Comparison of ENCODE assay signal across 10 cellular contexts in the genomic region with DNA sequence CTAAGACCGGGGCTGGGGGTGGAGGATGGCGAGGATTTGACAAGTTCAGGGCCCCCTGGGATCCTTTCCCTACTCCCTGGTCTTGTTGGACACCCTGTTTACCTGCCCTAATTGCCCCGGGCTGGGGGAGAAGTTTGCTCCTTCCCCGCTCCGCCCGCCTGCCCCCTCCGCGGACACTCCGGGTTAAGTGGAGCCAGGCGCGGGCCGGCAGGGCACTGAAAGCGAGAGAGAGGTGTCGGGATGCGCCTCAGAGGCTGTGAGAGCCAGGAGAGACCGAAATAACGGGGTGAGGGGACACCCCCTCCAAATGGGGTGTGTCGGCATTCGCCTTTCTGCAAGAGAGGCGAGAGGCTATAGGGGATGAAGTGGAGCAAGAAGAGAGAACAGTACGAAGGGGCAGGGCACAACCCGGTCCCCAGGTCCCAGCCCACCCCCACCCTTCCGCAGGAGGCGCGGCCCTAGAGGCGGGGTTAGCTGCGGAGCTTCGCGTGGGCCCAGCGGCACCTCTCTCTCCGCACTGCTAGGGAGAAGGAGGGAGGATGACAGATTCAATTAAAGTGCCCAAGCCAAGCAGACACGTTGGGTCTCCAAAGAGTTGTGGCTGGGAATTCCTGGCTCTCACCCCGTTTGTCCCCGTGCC. TPM values are rescaled to one million over a fixed set of nuclear protein-coding genes. Genes with fewer than 3 reads are reported as not detected.
DNase-seq lines count a peak whose midpoint lies in the region; ATAC-seq, FAIRE-seq and TF ChIP-seq lines count a peak whose summit lies in the region.
"Had no signal": no experiment of that assay in that cellular context is flagged by ENCODE, and none has a peak within 500 bp of the region (broad histone marks: within the 10 kb centered on the region; RNA-seq: fewer than 3 reads in every experiment).

No MANE protein-coding gene starts in this region.

- peak overlapping the region; percentile 52 for H3K4me3 ChIP-seq in left ventricle myocardium inferior
- no peak overlapping the region for H3K4me3 ChIP-seq in kidney (ENCODE audit: low read length in 2 of 2)
- peak overlapping the region in 3 of 4 donors; percentile 11 to 32 (median 24) for H3K4me3 ChIP-seq in upper lobe of left lung
- H3K4me3 ChIP-seq in tibial nerve, result peak overlapping the region in 1 of 4 donors; percentile 36

- H3K27ac ChIP-seq in left ventricle myocardium inferior (replicated peaks), result no peak overlapping the region
- H3K27ac ChIP-seq in kidney (ENCODE audit: low read depth in 2 of 2, low read length in 2 of 2), result no peak overlapping the region
- no peak overlapping the region for H3K27ac ChIP-seq in upper lobe of left lung
- no peak overlapping the region for H3K27ac ChIP-seq in tibial nerve

- ATAC-seq in upper lobe of left lung (ENCODE audit: low FRiP score in 2 of 2), result no peak
- no peak for ATAC-seq in GM18861 (IDR thresholded peaks at IDR 0.05; ENCODE audit: unreplicated experiment)

- TF ChIP-seq POLR2A in upper lobe of left lung (IDR thresholded peaks at IDR 0.05) (no peak), tibial nerve (IDR thresholded peaks at IDR 0.05) (no peak)

- peak overlapping the region; percentile 20 for H3K4me3 Mint-ChIP-seq in activated T-cell treated with anti-CD3 and anti-CD28 coated beads, Interleukin-2, amount 50 U/mL, for 24 hours

- no peak overlapping the region for H3K27ac Mint-ChIP-seq in activated T-cell treated with anti-CD3 and anti-CD28 coated beads, Interleukin-2, amount 50 U/mL, for 24 hours

- peaks cover 47% of the 10 kb centered on the region for H3K27me3 Mint-ChIP-seq in activated T-cell treated with anti-CD3 and anti-CD28 coated beads, Interleukin-2, amount 50 U/mL, for 24 hours

- DNase-seq in left ventricle myocardium inferior, result no peak
- DNase-seq in cardiac septum (ENCODE audit: low spot score), result no peak
- DNase-seq in activated T-cell treated with anti-CD3 and anti-CD28 coated beads, Interleukin-2, amount 50 U/mL, for 24 hours, result peak; percentile 54
- peak; percentile 72 for DNase-seq in kidney
- DNase-seq in upper lobe of left lung, result peak in 1 of 2 donors; percentile 74
- no peak for DNase-seq in NCI-H1436 (lab: John Stamatoyannopoulos, UW)
- DNase-seq in tibial nerve (ENCODE audit: low spot score in 2 of 2), result no peak

- H3K36me3 ChIP-seq in left ventricle myocardium inferior (no peaks in the 10 kb centered on the region), kidney (ENCODE audit: control insufficient read depth in 1 of 2, insufficient read depth in 2 of 2, low read length in 2 of 2) (no peaks in the 10 kb centered on the region), upper lobe of left lung (no peaks in the 10 kb centered on the region), tibial nerve (no peaks in the 10 kb centered on the region)

- H3K27me3 ChIP-seq in left ventricle myocardium inferior (ENCODE audit: low read depth), result peaks cover 60% of the 10 kb centered on the region
- H3K27me3 ChIP-seq in upper lobe of left lung, result peaks cover 9 to 60% (median 47%) of the 10 kb centered on the region in 4 donors
- H3K27me3 ChIP-seq in tibial nerve, result peaks cover 0 to 57% of the 10 kb centered on the region in 2 donors

- H3K4me1 ChIP-seq in left ventricle myocardium inferior (peaks cover 83% of the 10 kb centered on the region), kidney (ENCODE audit: control insufficient read depth in 1 of 2, insufficient read depth in 1 of 2, low read depth in 1 of 2, low read length in 2 of 2) (peaks cover 18 to 34% of the 10 kb centered on the region in 2 donors), upper lobe of left lung (peaks cover 64 to 75% (median 66%) of the 10 kb centered on the region in 4 donors), tibial nerve (peaks cover 4 to 79% (median 55%) of the 10 kb centered on the region in 4 donors)

- H3K9me3 ChIP-seq in left ventricle myocardium inferior (replicated peaks), result no peaks in the 10 kb centered on the region
- H3K9me3 ChIP-seq in kidney (ENCODE audit: control insufficient read depth in 1 of 2, low read length in 2 of 2), result no peaks in the 10 kb centered on the region
- H3K9me3 ChIP-seq in upper lobe of left lung, result no peaks in the 10 kb centered on the region
- no peaks in the 10 kb centered on the region for H3K9me3 ChIP-seq in tibial nerve

- no peaks in the 10 kb centered on the region for H3K9me3 Mint-ChIP-seq in activated T-cell treated with anti-CD3 and anti-CD28 coated beads, Interleukin-2, amount 50 U/mL, for 24 hours

- FAIRE-seq in kidney (lab: Jason Lieb, UNC), result no peak
- FAIRE-seq: RCC 7860 had no signal

- H3K36me3 Mint-ChIP-seq in activated T-cell treated with anti-CD3 and anti-CD28 coated beads, Interleukin-2, amount 50 U/mL, for 24 hours (ENCODE audit: low read depth), result peaks cover 2% of the 10 kb centered on the region

- H3K9ac ChIP-seq in kidney (ENCODE audit: low read length in 2 of 2), result no peak overlapping the region

- H3K4me1 Mint-ChIP-seq in activated T-cell treated with anti-CD3 and anti-CD28 coated beads, Interleukin-2, amount 50 U/mL, for 24 hours (ENCODE audit: low read depth), result peaks cover 56% of the 10 kb centered on the region

- intact Hi-C loops in left ventricle myocardium inferior (cut with micrococcal nuclease), result no loop called here
- intact Hi-C loops in cardiac septum (cut with DNase I), result loop anchor here (10.0 kb wide), 1 partner anchor 598 kb away; no protein-coding TSS in a partner anchor
- intact Hi-C loops in kidney (cut with DNase I), result no loop called here

- TF ChIP-seq CTCF in left ventricle myocardium inferior (IDR thresholded peaks at IDR 0.05; ENCODE audit: borderline replicate concordance) (no peak), kidney (IDR thresholded peaks at IDR 0.05; ENCODE audit: borderline replicate concordance, extremely low read depth, insufficient read depth) (no peak), upper lobe of left lung (IDR thresholded peaks at IDR 0.05) (no peak), tibial nerve (IDR thresholded peaks at IDR 0.05) (no peak)

- TF ChIP-seq EP300 in upper lobe of left lung (IDR thresholded peaks at IDR 0.05) (no peak), tibial nerve (IDR thresholded peaks at IDR 0.05) (no peak)

- 2 to 4% methylated on average over 23 to 34 of the region's 34 CpGs for WGBS in upper lobe of left lung, 2 donors
- WGBS in tibial nerve, 2 donors, result 2% methylated on average over 32 to 34 of the region's 34 CpGs

RNA-seq across cellular contexts. Expression of gene EFNA3, which starts 3.8 kb away (rescaled TPM):
- total RNA-seq in left ventricle myocardium inferior, result 0.71 TPM
- total RNA-seq in cardiac septum, result 1.2 TPM
- total RNA-seq in kidney, result 1.7 TPM
- polyA plus RNA-seq in kidney (ENCODE audit: insufficient read depth, low read depth, low replicate concordance), result 1.2 TPM
- total RNA-seq in upper lobe of left lung, result 1 to 10 TPM in 4 of 6 donors, under 1 TPM in 2; 0.33 to 2.1 (median 1.4) TPM
- total RNA-seq in tibial nerve, result 1 to 10 TPM in 2 of 4 donors, under 1 TPM in 1, not detected in 1; 0.63 to 1.2 (median 1.2) TPM

RNA-seq across cellular contexts. Expression of gene EFNA4, which starts 18.9 kb away (rescaled TPM):
- total RNA-seq in left ventricle myocardium inferior (1.7 TPM), cardiac septum (1.9 TPM), kidney (7.6 TPM), upper lobe of left lung (1 to 10 TPM; 2.8 to 8.1 (median 7.0) TPM), tibial nerve (1 to 10 TPM in 3 of 4 donors, under 1 TPM in 1; 0.87 to 4.2 (median 1.8) TPM)
- 11.8 TPM for polyA plus RNA-seq in kidney (ENCODE audit: insufficient read depth, low read depth, low replicate concordance)

RNA-seq across cellular contexts. Expression of gene ADAM15, which starts 31.3 kb away (rescaled TPM):
- 82.1 TPM for total RNA-seq in left ventricle myocardium inferior
- total RNA-seq in cardiac septum, result 69.9 TPM
- 152 TPM for total RNA-seq in kidney
- polyA plus RNA-seq in kidney (ENCODE audit: insufficient read depth, low read depth, low replicate concordance), result 68.4 TPM
- total RNA-seq in upper lobe of left lung, result 100 to 1,000 TPM in 4 of 6 donors, 10 to 100 TPM in 2; 52.1 to 246 (median 106) TPM
- total RNA-seq in tibial nerve, result 100 to 1,000 TPM; 111 to 202 (median 168) TPM

RNA-seq across cellular contexts. Expression of gene EFNA1, which starts 45.3 kb away (rescaled TPM):
- total RNA-seq in left ventricle myocardium inferior (42.9 TPM), cardiac septum (30.2 TPM), kidney (133 TPM), upper lobe of left lung (100 to 1,000 TPM; 131 to 226 (median 164) TPM), tibial nerve (10 to 100 TPM; 27.4 to 41.4 (median 34.0) TPM)
- polyA plus RNA-seq in kidney (ENCODE audit: insufficient read depth, low read depth, low replicate concordance), result 61.1 TPM

RNA-seq across cellular contexts. Expression of gene DCST1, which starts 48.8 kb away (rescaled TPM):
- not detected for total RNA-seq in left ventricle myocardium inferior
- total RNA-seq in cardiac septum, result not detected
- not detected for total RNA-seq in kidney
- polyA plus RNA-seq in kidney (ENCODE audit: insufficient read depth, low read depth, low replicate concordance), result not detected
- under 1 TPM in 1 of 6 donors, not detected in 5; 0.89 TPM for total RNA-seq in upper lobe of left lung
- total RNA-seq in tibial nerve, result 1 to 10 TPM in 1 of 4 donors, under 1 TPM in 2, not detected in 1; 0.21 to 3.5 (median 0.90) TPM
- polyA plus RNA-seq: adipose tissue had no signal

Comparison
In these comparisons a context has a peak if more than half of its experiments do, and no peak if none do; other contexts are left out.
1. DNase-seq: peak in activated T-cell treated with anti-CD3 and anti-CD28 coated beads, Interleukin-2, amount 50 U/mL, for 24 hours (single experiment) and kidney (single experiment); none in left ventricle myocardium inferior (single experiment), cardiac septum (single experiment), NCI-H1436 (single experiment) and tibial nerve (0 of 2).
2. H3K4me3 ChIP-seq: peak in left ventricle myocardium inferior (single experiment) and upper lobe of left lung (3 of 4); none in kidney (0 of 2).